ENCODE assay signal across 22 cellular contexts in the genomic region with DNA sequence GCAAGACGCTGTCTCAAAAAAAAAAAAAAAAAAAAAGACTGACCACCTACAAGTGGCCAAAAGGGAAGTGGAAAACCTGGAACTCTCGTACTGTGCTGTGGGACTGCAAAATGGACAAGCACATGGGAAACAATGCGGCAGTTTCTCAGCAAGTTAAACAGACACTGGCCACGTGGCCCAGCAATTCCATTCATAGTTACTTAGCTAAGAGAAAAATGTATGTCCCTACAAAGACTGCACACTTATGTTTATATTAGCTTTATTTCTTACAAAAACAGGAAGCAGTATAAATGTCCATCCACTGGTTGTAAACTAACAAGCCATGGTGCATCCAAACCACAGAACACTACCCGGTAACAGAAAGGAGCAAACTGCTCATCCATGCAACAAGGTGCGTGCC. TPM values are rescaled to one million over a fixed set of nuclear protein-coding genes. Genes with fewer than 3 reads are reported as not detected.
DNase-seq lines count a peak whose midpoint lies in the region; ATAC-seq and TF ChIP-seq lines count a peak whose summit lies in the region.
"Had no signal": no experiment of that assay in that cellular context is flagged by ENCODE, and none has a peak within 500 bp of the region (broad histone marks: within the 10 kb centered on the region; RNA-seq: fewer than 3 reads in every experiment).

No MANE protein-coding gene starts in this region.

- no peaks in the 10 kb centered on the region for H3K27me3 ChIP-seq in transverse colon
- H3K27me3 ChIP-seq: BLaER1 treated with 17β-estradiol and CSF1 and Interleukin-3, amounts not matched to agents 10 nM and 100 nM had no signal

- peaks cover 0 to 13% (median 3%) of the 10 kb centered on the region in 4 donors for H3K36me3 ChIP-seq in transverse colon

- no peaks in the 10 kb centered on the region for H3K27me3 Mint-ChIP-seq in activated T-cell treated with anti-CD3 and anti-CD28 coated beads, Interleukin-2, amount 50 U/mL, for 24 hours
- no peaks in the 10 kb centered on the region for H3K27me3 Mint-ChIP-seq in activated T-cell treated with anti-CD3 and anti-CD28 coated beads, Interleukin-2, amount 50 U/mL, for 72 hours (ENCODE audit: low read depth)
- H3K27me3 Mint-ChIP-seq: brain; stimulated activated naive CD8-positive, alpha-beta T cell treated with anti-CD3 and anti-CD28 coated beads, Interleukin-15, amount 100 ng/mL, for 72 hours had no signal

- peaks cover 0 to 17% (median 7%) of the 10 kb centered on the region in 4 donors for H3K4me1 ChIP-seq in transverse colon

- TF ChIP-seq EP300 in transverse colon (IDR thresholded peaks at IDR 0.05; ENCODE audit: low read depth) = no peak

- intact Hi-C loops in transverse colon (cut with DNase I; ENCODE audit: low total_unique reads) = no loop called here

- ATAC-seq in activated T-cell treated with anti-CD3 and anti-CD28 coated beads, Interleukin-2, amount 50 U/mL, for 72 hours (replicated peaks in 1 of 2) = no peak
- ATAC-seq in GM18870 (IDR thresholded peaks at IDR 0.05; ENCODE audit: unreplicated experiment) = no peak
- ATAC-seq in GM21526 (IDR thresholded peaks at IDR 0.05; ENCODE audit: low FRiP score, unreplicated experiment) = no peak
- ATAC-seq: activated naive CD4-positive, alpha-beta T cell treated with anti-CD3 and anti-CD28 coated beads, Interleukin-2, amount 50 U/mL, for 72 hours; left lobe of liver; stimulated activated naive CD8-positive, alpha-beta T cell treated with anti-CD3 and anti-CD28 coated beads, Interleukin-15, amount 100 ng/mL, for 72 hours had no signal

- H3K4me3 ChIP-seq in choroid plexus epithelial cell (ENCODE audit: low read depth, low read length) (no peak overlapping the region), transverse colon (no peak overlapping the region)
- H3K4me3 ChIP-seq: BLaER1 treated with 17β-estradiol and CSF1 and Interleukin-3, amounts not matched to agents 10 nM and 100 nM had no signal

- H3K36me3 Mint-ChIP-seq in activated T-cell treated with anti-CD3 and anti-CD28 coated beads, Interleukin-2, amount 50 U/mL, for 24 hours (ENCODE audit: low read depth) = peaks cover 82% of the 10 kb centered on the region
- peaks cover 1 to 19% of the 10 kb centered on the region in 2 donors for H3K36me3 Mint-ChIP-seq in activated T-cell treated with anti-CD3 and anti-CD28 coated beads, Interleukin-2, amount 50 U/mL, for 72 hours (ENCODE audit: insufficient read depth in 2 of 2)

- peaks cover 3% of the 10 kb centered on the region for H3K9me3 Mint-ChIP-seq in activated T-cell treated with anti-CD3 and anti-CD28 coated beads, Interleukin-2, amount 50 U/mL, for 24 hours
- no peaks in the 10 kb centered on the region for H3K9me3 Mint-ChIP-seq in activated T-cell treated with anti-CD3 and anti-CD28 coated beads, Interleukin-2, amount 50 U/mL, for 72 hours

- peak overlapping the region in 3 of 4 donors; percentile 33 to 59 (median 46) for H3K27ac ChIP-seq in transverse colon
- H3K27ac ChIP-seq: 22Rv1; BLaER1 treated with 17β-estradiol and CSF1 and Interleukin-3, amounts not matched to agents 10 nM and 100 nM had no signal

- H3K4me1 Mint-ChIP-seq in activated T-cell treated with anti-CD3 and anti-CD28 coated beads, Interleukin-2, amount 50 U/mL, for 24 hours (ENCODE audit: low read depth) = peaks cover 41% of the 10 kb centered on the region
- H3K4me1 Mint-ChIP-seq in activated T-cell treated with anti-CD3 and anti-CD28 coated beads, Interleukin-2, amount 50 U/mL, for 72 hours (ENCODE audit: low read depth) = peaks cover 10% of the 10 kb centered on the region

- WGBS in transverse colon (ENCODE audit: low coverage in 1 of 2), 2 donors = 66 to 82% methylated on average over 4 to 6 of the region's 6 CpGs

- H3K4me3 Mint-ChIP-seq in activated T-cell treated with anti-CD3 and anti-CD28 coated beads, Interleukin-2, amount 50 U/mL, for 24 hours = no peak overlapping the region
- H3K4me3 Mint-ChIP-seq in activated T-cell treated with anti-CD3 and anti-CD28 coated beads, Interleukin-2, amount 50 U/mL, for 72 hours = no peak overlapping the region
- H3K4me3 Mint-ChIP-seq: stimulated activated naive CD8-positive, alpha-beta T cell treated with anti-CD3 and anti-CD28 coated beads, Interleukin-15, amount 100 ng/mL, for 72 hours had no signal

- H3K9me3 ChIP-seq in transverse colon = no peaks in the 10 kb centered on the region

- TF ChIP-seq POLR2A in transverse colon (IDR thresholded peaks at IDR 0.05) = no peak

- TF ChIP-seq CTCF in choroid plexus epithelial cell (conservative IDR thresholded peaks at IDR 0.05; ENCODE audit: low read depth, low read length) (no peak), transverse colon (IDR thresholded peaks at IDR 0.05) (no peak)

- peak overlapping the region; percentile 33 for H3K27ac Mint-ChIP-seq in activated T-cell treated with anti-CD3 and anti-CD28 coated beads, Interleukin-2, amount 50 U/mL, for 24 hours
- H3K27ac Mint-ChIP-seq in activated T-cell treated with anti-CD3 and anti-CD28 coated beads, Interleukin-2, amount 50 U/mL, for 72 hours = no peak overlapping the region
- H3K27ac Mint-ChIP-seq: activated naive CD4-positive, alpha-beta T cell treated with anti-CD3 and anti-CD28 coated beads, Interleukin-2, amount 50 U/mL, for 72 hours; brain; stimulated activated naive CD8-positive, alpha-beta T cell treated with anti-CD3 and anti-CD28 coated beads, Interleukin-15, amount 100 ng/mL, for 72 hours had no signal

- DNase-seq in activated T-cell treated with anti-CD3 and anti-CD28 coated beads, Interleukin-2, amount 50 U/mL, for 24 hours = no peak
- no peak for DNase-seq in activated T-cell treated with anti-CD3 and anti-CD28 coated beads, Interleukin-2, amount 50 U/mL, for 72 hours
- peak; percentile 83 for DNase-seq in choroid plexus epithelial cell (ENCODE audit: low read depth)
- DNase-seq in iris pigment epithelial cell (ENCODE audit: low read depth) = peak; percentile 94
- DNase-seq in transverse colon = no peak
- DNase-seq in KG1 (lab: John Stamatoyannopoulos, UW) = no peak
- DNase-seq: cortex of kidney; Karpas-422; NCI-H1105 treated with DMSO at 0.1 percent for 48 hours; NCI-H524 treated with DMSO at 0.1 percent for 48 hours; posterior cingulate gyrus; SK-N-SH; small intestine; stimulated activated CD4-positive, alpha-beta T cell treated with anti-CD3 and anti-CD28 coated beads, Interleukin-2, amount 100 ng/mL, for 48 hours; stimulated activated naive CD8-positive, alpha-beta T cell treated with anti-CD3 and anti-CD28 coated beads, Interleukin-15, amount 100 ng/mL, for 72 hours had no signal

- in situ Hi-C loops in transverse colon (cut with MboI; ENCODE audit: low pct_ligation_motif_present in 1 of 4, low pct_unique_long_range_greater_than_20kb in 1 of 4, low sequenced_read_pairs in 3 of 4) = no loop called here

RNA-seq across cellular contexts. Expression of gene CHFR, which starts 5.6 kb away (rescaled TPM):
- 10 to 100 TPM; 68.3 to 72.3 TPM for total RNA-seq in activated T-cell treated with anti-CD3 and anti-CD28 coated beads, Interleukin-2, amount 50 U/mL, for 72 hours
- 100 to 1,000 TPM in 1 of 4 donors, 10 to 100 TPM in 3; 47.7 to 132 (median 61.9) TPM for total RNA-seq in transverse colon

RNA-seq across cellular contexts. Expression of gene GOLGA3, which starts 53.2 kb away (rescaled TPM):
- 10 to 100 TPM; 58.2 to 60.4 TPM for total RNA-seq in activated T-cell treated with anti-CD3 and anti-CD28 coated beads, Interleukin-2, amount 50 U/mL, for 72 hours
- 100 to 1,000 TPM in 2 of 4 donors, 10 to 100 TPM in 2; 90.9 to 113 (median 99.9) TPM for total RNA-seq in transverse colon

Comparison
In these comparisons a context has a peak if more than half of its experiments do, and no peak if none do; other contexts are left out.
1. DNase-seq: peak in choroid plexus epithelial cell (single experiment) and iris pigment epithelial cell (single experiment); none in activated T-cell treated with anti-CD3 and anti-CD28 coated beads, Interleukin-2, amount 50 U/mL, for 24 hours (single experiment), activated T-cell treated with anti-CD3 and anti-CD28 coated beads, Interleukin-2, amount 50 U/mL, for 72 hours (0 of 2), transverse colon (single experiment) and KG1 (single experiment).